In genomic region chr19:12867120-12868099, GRCh38 we compare ENCODE assay signal across 7 cellular contexts. TPM values are rescaled to one million over a fixed set of nuclear protein-coding genes. Genes with fewer than 3 reads are reported as not detected.
A peak's percentile ranks its signal among the peaks of the same experiment; 100 is the strongest.
DNase-seq lines count a peak whose midpoint lies in the region; ATAC-seq and TF ChIP-seq lines count a peak whose summit lies in the region.

No MANE protein-coding gene starts in this region.

- peak; percentile 86 for ATAC-seq in left cardiac atrium

- no peaks in the 10 kb centered on the region for H3K36me3 ChIP-seq in sigmoid colon

- H3K27me3 Mint-ChIP-seq in activated naive CD4-positive, alpha-beta T cell treated with anti-CD3 and anti-CD28 coated beads, Interleukin-2, amount 10 ng/mL, durations not matched to agents 7 days and 5 days, result peaks cover 29% of the 10 kb centered on the region

- H3K9me3 ChIP-seq in sigmoid colon, result no peaks in the 10 kb centered on the region

- peaks cover 5% of the 10 kb centered on the region for H3K9me3 Mint-ChIP-seq in activated naive CD4-positive, alpha-beta T cell treated with anti-CD3 and anti-CD28 coated beads, Interleukin-2, amount 10 ng/mL, durations not matched to agents 7 days and 5 days

- H3K4me1 Mint-ChIP-seq in activated naive CD4-positive, alpha-beta T cell treated with anti-CD3 and anti-CD28 coated beads, Interleukin-2, amount 10 ng/mL, durations not matched to agents 7 days and 5 days, result peaks cover 20% of the 10 kb centered on the region

- peak overlapping the region; percentile 64 for H3K4me3 Mint-ChIP-seq in activated naive CD4-positive, alpha-beta T cell treated with anti-CD3 and anti-CD28 coated beads, Interleukin-2, amount 10 ng/mL, durations not matched to agents 7 days and 5 days

- H3K27ac ChIP-seq in sigmoid colon, result no peak overlapping the region

- WGBS in sigmoid colon, 2 donors, result 5 to 6% methylated on average over 51 of the region's 51 CpGs

- intact Hi-C loops in left cardiac atrium (cut with DNase I), result no loop called here
- intact Hi-C loops in sigmoid colon (cut with DNase I), result no loop called here

- CTCF ChIA-PET in activated naive CD4-positive, alpha-beta T cell treated with anti-CD3 and anti-CD28 coated beads, Interleukin-2, amount 10 ng/mL, durations not matched to agents 7 days and 5 days (lab: Charles Lee), result interaction anchor here (0.6 to 1.0 kb wide), 2 partner anchors 10 to 14 kb away, joined by 3 read pairs; partner anchors contain the start of gene DNASE2

- peaks cover 0 to 12% (median 9%) of the 10 kb centered on the region in 4 donors for H3K4me1 ChIP-seq in sigmoid colon

- peak overlapping the region in 3 of 4 donors; percentile 24 to 49 (median 44) for H3K4me3 ChIP-seq in sigmoid colon

- peak overlapping the region; percentile 74 for H3K27ac Mint-ChIP-seq in activated naive CD4-positive, alpha-beta T cell treated with anti-CD3 and anti-CD28 coated beads, Interleukin-2, amount 10 ng/mL, durations not matched to agents 7 days and 5 days

- no peak for TF ChIP-seq EP300 in sigmoid colon (IDR thresholded peaks at IDR 0.05)

- H3K36me3 Mint-ChIP-seq in activated naive CD4-positive, alpha-beta T cell treated with anti-CD3 and anti-CD28 coated beads, Interleukin-2, amount 10 ng/mL, durations not matched to agents 7 days and 5 days, result peaks cover 6% of the 10 kb centered on the region

- TF ChIP-seq POLR2A in GM19099 (IDR thresholded peaks at IDR 0.05; ENCODE audit: extremely low read depth, insufficient read length, low read depth) (peak; percentile 47), sigmoid colon (IDR thresholded peaks at IDR 0.05) (no peak)

- no peak for TF ChIP-seq CTCF in sigmoid colon (IDR thresholded peaks at IDR 0.05)

- DNase-seq in NOMO-1 treated with dmso at 0.1 percent for 144 hours (lab: John Stamatoyannopoulos, UW; ENCODE audit: unreplicated experiment) (peak; percentile 29), left cardiac atrium (peak; percentile 61), sigmoid colon (no peak), NCI-H1417 treated with DMSO at 0.1 percent for 48 hours (lab: John Stamatoyannopoulos, UW) (no peak), NCI-H69 (lab: John Stamatoyannopoulos, UW) (no peak)
- peak; percentile 81 for DNase-seq in activated naive CD4-positive, alpha-beta T cell treated with anti-CD3 and anti-CD28 coated beads, Interleukin-2, amount 10 ng/mL, durations not matched to agents 7 days and 5 days

- peaks cover 0 to 13% (median 11%) of the 10 kb centered on the region in 3 donors for H3K27me3 ChIP-seq in sigmoid colon

RNA-seq across cellular contexts. Expression of gene DNASE2, which starts 13.8 kb away (rescaled TPM):
- 10 to 100 TPM; 19.9 to 23.6 TPM for total RNA-seq in left cardiac atrium
- 10 to 100 TPM; 28.6 to 45.1 (median 32.1) TPM for total RNA-seq in sigmoid colon
- polyA plus RNA-seq in sigmoid colon, result 10 to 100 TPM; 11.4 to 45.4 (median 24.5) TPM

RNA-seq across cellular contexts. Expression of gene KLF1, which starts 19.6 kb away (rescaled TPM):
- not detected for total RNA-seq in left cardiac atrium
- total RNA-seq in sigmoid colon, result not detected
- polyA plus RNA-seq in sigmoid colon, result under 1 TPM in 1 of 3 donors, not detected in 2; 0.10 TPM

RNA-seq across cellular contexts. Expression of gene GCDH, which starts 23.6 kb away (rescaled TPM):
- total RNA-seq in left cardiac atrium (10 to 100 TPM; 23.7 to 26.1 TPM), sigmoid colon (10 to 100 TPM; 24.7 to 85.0 (median 34.8) TPM)
- polyA plus RNA-seq in sigmoid colon, result 10 to 100 TPM; 10.8 to 40.0 (median 21.3) TPM

RNA-seq across cellular contexts. Expression of gene MAST1, which starts 29.1 kb away (rescaled TPM):
- under 1 TPM; 0.29 to 0.37 TPM for total RNA-seq in left cardiac atrium
- 1 to 10 TPM in 1 of 4 donors, under 1 TPM in 3; 0.49 to 3.3 (median 0.76) TPM for total RNA-seq in sigmoid colon
- 1 to 10 TPM; 1.2 to 2.6 (median 1.8) TPM for polyA plus RNA-seq in sigmoid colon

RNA-seq across cellular contexts. Expression of gene RTBDN, which starts 33.0 kb away (rescaled TPM):
- not detected for total RNA-seq in left cardiac atrium
- 1 to 10 TPM in 1 of 4 donors, under 1 TPM in 1, not detected in 2; 0.82 to 1.8 TPM for total RNA-seq in sigmoid colon
- under 1 TPM in 1 of 3 donors, not detected in 2; 0.83 TPM for polyA plus RNA-seq in sigmoid colon

Comparison
In these comparisons a context has a peak if more than half of its experiments do, and no peak if none do; other contexts are left out.
1. DNase-seq: peak in NOMO-1 treated with dmso at 0.1 percent for 144 hours (single experiment), activated naive CD4-positive, alpha-beta T cell treated with anti-CD3 and anti-CD28 coated beads, Interleukin-2, amount 10 ng/mL, durations not matched to agents 7 days and 5 days (single experiment) and left cardiac atrium (single experiment); none in sigmoid colon (single experiment), NCI-H1417 treated with DMSO at 0.1 percent for 48 hours (single experiment) and NCI-H69 (single experiment).